8 cellular contexts compared by ENCODE assay signal in the genomic region with DNA sequence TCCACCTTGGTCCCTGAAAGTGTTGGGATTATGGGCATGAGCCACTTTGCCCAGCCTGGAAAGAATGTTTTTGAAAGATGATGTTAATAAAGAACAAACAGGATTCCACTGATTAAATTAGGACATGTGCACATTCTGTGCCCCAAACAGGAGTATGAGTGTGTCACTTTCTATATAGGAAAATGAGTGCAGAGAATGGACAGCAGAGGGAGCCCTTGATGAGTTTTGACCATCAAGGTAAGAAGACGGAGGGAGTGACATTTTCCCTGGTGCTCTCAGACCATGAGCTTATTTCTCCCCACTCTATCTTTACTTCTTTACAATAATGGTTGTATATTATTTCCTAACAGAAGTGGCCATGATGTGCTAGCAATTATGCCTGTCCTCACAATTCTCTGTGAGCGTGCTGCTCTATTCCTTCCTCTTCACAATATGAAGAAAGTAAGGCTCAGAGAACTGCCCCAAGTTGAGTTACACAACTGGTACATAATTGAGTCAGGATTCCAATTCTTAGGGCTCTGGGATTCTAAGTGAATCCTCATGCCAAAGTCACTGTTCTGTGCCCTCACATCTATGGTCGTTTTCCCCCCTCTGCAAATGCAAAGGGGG. TPM values are rescaled to one million over a fixed set of nuclear protein-coding genes. Genes with fewer than 3 reads are reported as not detected.
A peak's percentile ranks its signal among the peaks of the same experiment; 100 is the strongest.
DNase-seq lines count a peak whose midpoint lies in the region; ATAC-seq and TF ChIP-seq lines count a peak whose summit lies in the region.

No MANE protein-coding gene starts in this region.

- H3K4me1 Mint-ChIP-seq in CD4-positive, alpha-beta memory T cell = peaks cover 0 to 4% (median 0%) of the 10 kb centered on the region in 4 donors
- no peaks in the 10 kb centered on the region for H3K4me1 Mint-ChIP-seq in activated naive CD4-positive, alpha-beta T cell treated with anti-CD3 and anti-CD28 coated beads, Interleukin-2, amount 10 ng/mL, durations not matched to agents 7 days and 5 days

- TF ChIP-seq POLR2A in ovary (IDR thresholded peaks at IDR 0.05) = no peak

- TF ChIP-seq CTCF in ovary (IDR thresholded peaks at IDR 0.05) = peak; percentile 63 to 82 (median 74)

- H3K27me3 Mint-ChIP-seq in CD4-positive, alpha-beta memory T cell = no peaks in the 10 kb centered on the region
- H3K27me3 Mint-ChIP-seq in activated naive CD4-positive, alpha-beta T cell treated with anti-CD3 and anti-CD28 coated beads, Interleukin-2, amount 10 ng/mL, durations not matched to agents 7 days and 5 days = no peaks in the 10 kb centered on the region

- no peak overlapping the region for H3K4me3 Mint-ChIP-seq in CD4-positive, alpha-beta memory T cell
- H3K4me3 Mint-ChIP-seq in activated naive CD4-positive, alpha-beta T cell treated with anti-CD3 and anti-CD28 coated beads, Interleukin-2, amount 10 ng/mL, durations not matched to agents 7 days and 5 days = no peak overlapping the region

- no peak overlapping the region for H3K4me3 ChIP-seq in CD4-positive, alpha-beta memory T cell (ENCODE audit: low read length in 2 of 2)
- H3K4me3 ChIP-seq in Jurkat, Clone E6-1 (ENCODE audit: low read length) = no peak overlapping the region
- no peak overlapping the region for H3K4me3 ChIP-seq in NT2/D1 (ENCODE audit: insufficient read length, low read depth)
- H3K4me3 ChIP-seq in ovary = no peak overlapping the region

- H3K4me1 ChIP-seq in CD4-positive, alpha-beta memory T cell (ENCODE audit: insufficient read depth, low read length) = no peaks in the 10 kb centered on the region
- H3K4me1 ChIP-seq in NT2/D1 (ENCODE audit: insufficient read depth, insufficient read length) (no peaks in the 10 kb centered on the region), ovary (ENCODE audit: insufficient read depth) (no peaks in the 10 kb centered on the region)

- peaks cover 0 to 2% (median 0%) of the 10 kb centered on the region in 8 donors for H3K9me3 Mint-ChIP-seq in CD4-positive, alpha-beta memory T cell
- H3K9me3 Mint-ChIP-seq in activated naive CD4-positive, alpha-beta T cell treated with anti-CD3 and anti-CD28 coated beads, Interleukin-2, amount 10 ng/mL, durations not matched to agents 7 days and 5 days = no peaks in the 10 kb centered on the region

- TF ChIP-seq EP300 in ovary (IDR thresholded peaks at IDR 0.05) = no peak

- intact Hi-C loops in CD4-positive, alpha-beta memory T cell (cut with micrococcal nuclease) = loop anchor here (5.0 kb wide), 2 partner anchors 993 to 1238 kb away; no protein-coding TSS in a partner anchor
- intact Hi-C loops in ovary (cut with DNase I) = loop anchor here in 3 of 4 donors (1.0 to 10.0 kb wide), 6 partner anchors 147 to 1316 kb away; no protein-coding TSS in a partner anchor

- H3K36me3 ChIP-seq in CD4-positive, alpha-beta memory T cell (ENCODE audit: insufficient read depth, low read length) = no peaks in the 10 kb centered on the region
- H3K36me3 ChIP-seq in NT2/D1 (ENCODE audit: insufficient read depth, insufficient read length, low read length) (peaks cover 10% of the 10 kb centered on the region), ovary (no peaks in the 10 kb centered on the region)

- ATAC-seq in GM19043 (IDR thresholded peaks at IDR 0.05; ENCODE audit: low read depth, unreplicated experiment) (peak; percentile 71), HG03565 (IDR thresholded peaks at IDR 0.05; ENCODE audit: unreplicated experiment) (no peak)

- no peak overlapping the region for H3K27ac ChIP-seq in CD4-positive, alpha-beta memory T cell (ENCODE audit: low read depth, low read length)
- no peak overlapping the region for H3K27ac ChIP-seq in ovary

- WGBS in ovary, 3 donors = 59 to 67% (median 66%) methylated on average over 3 of the region's 3 CpGs

- no peaks in the 10 kb centered on the region for H3K27me3 ChIP-seq in CD4-positive, alpha-beta memory T cell (ENCODE audit: insufficient read depth, low read length)
- H3K27me3 ChIP-seq in NT2/D1 (ENCODE audit: insufficient read depth, insufficient read length) = no peaks in the 10 kb centered on the region
- no peaks in the 10 kb centered on the region for H3K27me3 ChIP-seq in ovary

- H3K9ac ChIP-seq in NT2/D1 (ENCODE audit: insufficient read length, low read depth) = no peak overlapping the region

- POLR2A ChIA-PET in CD4-positive, alpha-beta memory T cell (lab: Charles Lee; ENCODE audit: partially characterized antibody) = no interaction called here

- H3K9me3 ChIP-seq in CD4-positive, alpha-beta memory T cell (ENCODE audit: control insufficient read depth in 1 of 2, low read length in 2 of 2) = no peaks in the 10 kb centered on the region
- H3K9me3 ChIP-seq in NT2/D1 (ENCODE audit: insufficient read depth, low read length) = peaks cover 2% of the 10 kb centered on the region; the same call in 1 of the 2 replicates
- no peaks in the 10 kb centered on the region for H3K9me3 ChIP-seq in ovary

- CTCF ChIA-PET in CD4-positive, alpha-beta memory T cell (lab: Charles Lee; ENCODE audit: partially characterized antibody) = interaction anchor here (1.0 to 11.2 kb wide), 9 partner anchors 10 to 1194 kb away, joined by 3 to 95 read pairs (median 4); no protein-coding TSS in a partner anchor
- CTCF ChIA-PET in activated naive CD4-positive, alpha-beta T cell treated with anti-CD3 and anti-CD28 coated beads, Interleukin-2, amount 10 ng/mL, durations not matched to agents 7 days and 5 days (lab: Charles Lee) = interaction anchor here (0.7 to 7.6 kb wide), 20 partner anchors 13 to 162 kb away, joined by 3 to 320 read pairs (median 4); a partner anchor contains a TSS

- no peaks in the 10 kb centered on the region for H3K36me3 Mint-ChIP-seq in CD4-positive, alpha-beta memory T cell
- H3K36me3 Mint-ChIP-seq in activated naive CD4-positive, alpha-beta T cell treated with anti-CD3 and anti-CD28 coated beads, Interleukin-2, amount 10 ng/mL, durations not matched to agents 7 days and 5 days = no peaks in the 10 kb centered on the region

- peak in 4 of 5 donors; percentile 14 to 36 (median 28) for DNase-seq in CD4-positive, alpha-beta memory T cell
- peak; percentile 77 for DNase-seq in Jurkat, Clone E6-1 (ENCODE audit: low read depth, low spot score)
- DNase-seq in NT2/D1 (ENCODE audit: low read depth, low spot score) (peak; percentile 81), glomerular endothelial cell (ENCODE audit: extremely low read depth, low read depth, low spot score) (peak; percentile 65), ovary (peak in 4 of 5 donors; percentile 48 to 81 (median 74))
- peak; percentile 76 for DNase-seq in activated naive CD4-positive, alpha-beta T cell treated with anti-CD3 and anti-CD28 coated beads, Interleukin-2, amount 10 ng/mL, durations not matched to agents 7 days and 5 days

- no peak overlapping the region for H3K27ac Mint-ChIP-seq in CD4-positive, alpha-beta memory T cell
- H3K27ac Mint-ChIP-seq in activated naive CD4-positive, alpha-beta T cell treated with anti-CD3 and anti-CD28 coated beads, Interleukin-2, amount 10 ng/mL, durations not matched to agents 7 days and 5 days = no peak overlapping the region

RNA-seq across cellular contexts. Expression of a gene that starts 20.6 kb away (rescaled TPM):
- total RNA-seq in CD4-positive, alpha-beta memory T cell = 1,000 to 10,000 TPM; 3,034 to 3,213 TPM
- 1,000 to 10,000 TPM; 1,713 to 3,751 TPM for polyA plus RNA-seq in CD4-positive, alpha-beta memory T cell
- polyA plus RNA-seq in Jurkat, Clone E6-1 (2012; ENCODE audit: insufficient read depth, insufficient read length) = 5,225 TPM
- total RNA-seq in glomerular endothelial cell = 1,125 and 1,716 TPM in 2 replicates
- total RNA-seq in ovary = 1,000 to 10,000 TPM; 3,187 to 6,025 (median 4,762) TPM
- polyA plus RNA-seq in ovary = 1,000 to 10,000 TPM; 6,365 to 7,390 TPM

Comparison
In these comparisons a context has a peak if more than half of its experiments do, and no peak if none do; other contexts are left out.
1. DNase-seq: peak in every context shown above with its lines; median percentile 81 in NT2/D1; 77 in Jurkat, Clone E6-1; 76 in activated naive CD4-positive, alpha-beta T cell treated with anti-CD3 and anti-CD28 coated beads, Interleukin-2, amount 10 ng/mL, durations not matched to agents 7 days and 5 days; 74 in ovary; 65 in glomerular endothelial cell; 28 in CD4-positive, alpha-beta memory T cell.